8 cellular contexts compared by ENCODE assay signal in genomic region chr3:149969945-149970715, GRCh38. TPM values are rescaled to one million over a fixed set of nuclear protein-coding genes. Genes with fewer than 3 reads are reported as not detected.
DNase-seq lines count a peak whose midpoint lies in the region; ATAC-seq and TF ChIP-seq lines count a peak whose summit lies in the region.

No MANE protein-coding gene starts in this region.

- TF ChIP-seq CTCF in CD4-positive, alpha-beta T cell (IDR thresholded peaks at IDR 0.05) = no peak
- TF ChIP-seq CTCF in HL-60 (IDR thresholded peaks at IDR 0.05; ENCODE audit: insufficient read depth, low read length) (no peak), OCI-LY7 (conservative IDR thresholded peaks at IDR 0.05; ENCODE audit: low read length) (no peak), fibroblast of mammary gland (conservative IDR thresholded peaks at IDR 0.05; ENCODE audit: control insufficient read depth, insufficient read depth, low read depth, low read length) (no peak)

- ATAC-seq in CD4-positive, alpha-beta T cell (ENCODE audit: poor library complexity) = peak; percentile 55
- ATAC-seq in GM19468 (IDR thresholded peaks at IDR 0.05; ENCODE audit: extremely low read depth, unreplicated experiment) (peak; percentile 73), naive B cell (ENCODE audit: low read depth in 2 of 2) (peak; percentile 55 to 56)
- peak; percentile 75 for ATAC-seq in activated T-helper 17 cell treated with anti-CD3 and anti-CD28 coated beads, Interleukin-2, amount 50 U/mL, for 72 hours (replicated peaks)

- H3K4me1 Mint-ChIP-seq in CD4-positive, alpha-beta T cell (ENCODE audit: low read depth) = peaks cover 27% of the 10 kb centered on the region
- peaks cover 10% of the 10 kb centered on the region for H3K4me1 Mint-ChIP-seq in activated T-helper 17 cell treated with anti-CD3 and anti-CD28 coated beads, Interleukin-2, amount 50 U/mL, for 72 hours
- H3K4me1 Mint-ChIP-seq in naive B cell = peaks cover 18 to 25% (median 20%) of the 10 kb centered on the region in 3 donors

- H3K27me3 Mint-ChIP-seq in CD4-positive, alpha-beta T cell = peaks cover 36% of the 10 kb centered on the region
- peaks cover 9% of the 10 kb centered on the region for H3K27me3 Mint-ChIP-seq in activated T-helper 17 cell treated with anti-CD3 and anti-CD28 coated beads, Interleukin-2, amount 50 U/mL, for 72 hours
- peaks cover 11 to 23% (median 19%) of the 10 kb centered on the region in 3 donors for H3K27me3 Mint-ChIP-seq in naive B cell

- peak overlapping the region; percentile 94 for H3K4me3 Mint-ChIP-seq in CD4-positive, alpha-beta T cell
- peak overlapping the region; percentile 85 for H3K4me3 Mint-ChIP-seq in activated T-helper 17 cell treated with anti-CD3 and anti-CD28 coated beads, Interleukin-2, amount 50 U/mL, for 72 hours
- peak overlapping the region; percentile 89 to 96 (median 92) for H3K4me3 Mint-ChIP-seq in naive B cell

- H3K4me3 ChIP-seq in HL-60 (replicated peaks; ENCODE audit: insufficient read depth, low read length) (peak overlapping the region; percentile 61), OCI-LY7 (ENCODE audit: low read depth, low read length, poor library complexity, severe bottlenecking) (peak overlapping the region; percentile 71), fibroblast of mammary gland (ENCODE audit: control insufficient read depth, low read depth, low read length) (peak overlapping the region; percentile 63)

- intact Hi-C loops in CD4-positive, alpha-beta T cell (cut with DNase I, micrococcal nuclease) = loop anchor here (5.0 to 10.0 kb wide), 6 partner anchors 158 to 795 kb away; partner anchors contain the start of genes EIF2A (in 1 of the 2), RNF13 (in 1 of the 2), SERP1 (in 1 of the 2) and SIAH2 (in 1 of the 2)
- intact Hi-C loops in OCI-LY7 (cut with micrococcal nuclease; ENCODE audit: unreplicated experiment) = loop anchor here (5.0 to 10.0 kb wide), 5 partner anchors 158 to 445 kb away; partner anchors contain the start of genes COMMD2 and RNF13

- POLR2A ChIA-PET in CD4-positive, alpha-beta T cell (lab: Charles Lee) = interaction anchor here (1.0 to 2.7 kb wide), 7 partner anchors 214 to 978 kb away, joined by 3 to 13 read pairs (median 5); partner anchors contain the start of genes EIF2A, GYG1, SELENOT and SERP1
- POLR2A ChIA-PET in OCI-LY7 (lab: Charles Lee) = interaction anchor here (0.6 to 1.1 kb wide), 9 partner anchors 12 to 575 kb away, joined by 3 to 5 read pairs (median 4); no protein-coding TSS in a partner anchor

- H3K4me1 ChIP-seq in OCI-LY7 (ENCODE audit: insufficient read depth, low read length, poor library complexity, severe bottlenecking) = peaks cover 8% of the 10 kb centered on the region

- peak overlapping the region; percentile 94 for H3K4me2 ChIP-seq in OCI-LY7 (ENCODE audit: low read length)

- no peaks in the 10 kb centered on the region for H3K79me2 ChIP-seq in OCI-LY7 (ENCODE audit: insufficient read depth, low read depth, low read length)

- DNase-seq in CD4-positive, alpha-beta T cell = peak; percentile 66 to 80 (median 73)
- peak in 1 of 2 experiments; percentile 54 for DNase-seq in HL-60 (ENCODE audit: low read depth in 1 of 2, low spot score in 1 of 2)
- peak; percentile 55 for DNase-seq in OCI-LY7 (ENCODE audit: low spot score)
- peak; percentile 85 for DNase-seq in fibroblast of mammary gland (ENCODE audit: low read depth)
- peak; percentile 72 for DNase-seq in naive B cell
- DNase-seq in stimulated activated CD8-positive, alpha-beta memory T cell treated with anti-CD3 and anti-CD28 coated beads, Interleukin-7, amount 100 ng/mL, for 48 hours (ENCODE audit: extremely low read depth in 1 of 2, low read depth in 1 of 2) = peak; percentile 35 to 47

- CTCF ChIA-PET in CD4-positive, alpha-beta T cell (lab: Charles Lee) = no interaction called here
- CTCF ChIA-PET in OCI-LY7 (lab: Charles Lee; ENCODE audit: unreplicated experiment) = interaction anchor here (0.5 kb wide), 1 partner anchor 61 kb away, joined by 5 read pairs; no protein-coding TSS in a partner anchor

- H3K9me3 Mint-ChIP-seq in CD4-positive, alpha-beta T cell = no peaks in the 10 kb centered on the region
- H3K9me3 Mint-ChIP-seq in activated T-helper 17 cell treated with anti-CD3 and anti-CD28 coated beads, Interleukin-2, amount 50 U/mL, for 72 hours = no peaks in the 10 kb centered on the region
- peaks cover 0 to 5% (median 0%) of the 10 kb centered on the region in 7 donors for H3K9me3 Mint-ChIP-seq in naive B cell

- H3K27ac Mint-ChIP-seq in CD4-positive, alpha-beta T cell = peak overlapping the region; percentile 57
- H3K27ac Mint-ChIP-seq in activated T-helper 17 cell treated with anti-CD3 and anti-CD28 coated beads, Interleukin-2, amount 50 U/mL, for 72 hours = peak overlapping the region; percentile 70
- H3K27ac Mint-ChIP-seq in naive B cell = peak overlapping the region in 4 of 6 donors; percentile 45 to 60 (median 53)

- no TSS peak for BruUV-seq in OCI-LY7 (replicated peaks; lab: Mats Ljungman, UMichigan)

- peaks cover 20% of the 10 kb centered on the region for H3K27me3 ChIP-seq in CD4-positive, alpha-beta T cell (ENCODE audit: control insufficient read depth, insufficient read depth, low read length)
- H3K27me3 ChIP-seq in HL-60 (ENCODE audit: insufficient read depth, poor library complexity, severe bottlenecking) = peaks cover 26% of the 10 kb centered on the region

- H3K9me3 ChIP-seq in CD4-positive, alpha-beta T cell (ENCODE audit: control insufficient read depth, low read length) = no peaks in the 10 kb centered on the region
- H3K9me3 ChIP-seq in OCI-LY7 (ENCODE audit: low read length) = no peaks in the 10 kb centered on the region

- H3K36me3 ChIP-seq in OCI-LY7 (ENCODE audit: insufficient read depth, low read length) = no peaks in the 10 kb centered on the region

- peaks cover 11% of the 10 kb centered on the region for H3K36me3 Mint-ChIP-seq in CD4-positive, alpha-beta T cell (ENCODE audit: low read depth)
- H3K36me3 Mint-ChIP-seq in activated T-helper 17 cell treated with anti-CD3 and anti-CD28 coated beads, Interleukin-2, amount 50 U/mL, for 72 hours (ENCODE audit: low read depth) = peaks cover 6% of the 10 kb centered on the region
- H3K36me3 Mint-ChIP-seq in naive B cell = no peaks in the 10 kb centered on the region

- no peaks in the 10 kb centered on the region for H3K9me2 ChIP-seq in OCI-LY7 (ENCODE audit: insufficient read depth, low read length)

- H3K27ac ChIP-seq in CD4-positive, alpha-beta T cell (ENCODE audit: low read depth, low read length) = no peak overlapping the region
- H3K27ac ChIP-seq in HL-60 (replicated peaks) (no peak overlapping the region), OCI-LY7 (ENCODE audit: low read depth, low read length, poor library complexity, severe bottlenecking) (no peak overlapping the region)

- no peaks in the 10 kb centered on the region; the same call in 1 of the 2 replicates for H4K20me1 ChIP-seq in OCI-LY7 (ENCODE audit: insufficient read depth, low read length)

- 0 out of 2 replicates have a peak overlapping the region, but pooled peaks have one; percentile 49 for H2AFZ ChIP-seq in OCI-LY7 (ENCODE audit: low read length)

RNA-seq across cellular contexts. Expression of gene PFN2, which starts 0.6 kb away (rescaled TPM):
- 10 to 100 TPM; 15.5 to 15.8 TPM for total RNA-seq in CD4-positive, alpha-beta T cell
- 2.6 TPM in 2 replicates for total RNA-seq in OCI-LY7 (2014; rRNA removed; shearing (Covaris generic))
- 24.7 and 32.3 TPM in 2 replicates for total RNA-seq in OCI-LY7 (2022)
- 1 to 10 TPM; 1.8 to 2.0 TPM for total RNA-seq in activated T-helper 17 cell treated with anti-CD3 and anti-CD28 coated beads, Interleukin-2, amount 50 U/mL, for 72 hours
- 1 to 10 TPM in 5 of 6 donors, under 1 TPM in 1; 0.79 to 5.2 (median 2.1) TPM for polyA plus RNA-seq in naive B cell (ENCODE audit: low read depth in 6 of 6)
